Comparison of ENCODE assay signal across 37 cellular contexts in genomic region chr13:49322702-49323101, GRCh38.
"Had no signal": no experiment of that assay in that cellular context is flagged by ENCODE, and none has a peak within 500 bp of the region (broad histone marks: within the 10 kb centered on the region; RNA-seq: fewer than 3 reads in every experiment).

No MANE protein-coding gene starts in this region.

- H3K9me3 ChIP-seq: adrenal gland, body of pancreas, breast epithelium had no signal

- H3K27ac Mint-ChIP-seq: activated B cell treated with CpG ODN at 0.5 μM for 24 hours; activated CD4-positive, alpha-beta memory T cell treated with anti-CD3 and anti-CD28 coated beads for 36 hours; activated CD4-positive, alpha-beta T cell treated with anti-CD3 and anti-CD28 coated beads, Interleukin-2, amount 10 ng/mL, durations not matched to agents 24 days and 14 days; activated CD8-positive, alpha-beta T cell treated with anti-CD3 and anti-CD28 coated beads for 36 hours; activated naive CD4-positive, alpha-beta T cell treated with anti-CD3 and anti-CD28 coated beads for 36 hours; activated naive CD4-positive, alpha-beta T cell treated with anti-CD3 and anti-CD28 coated beads, Interleukin-2, amount 50 U/mL, for 72 hours; activated naive CD8-positive, alpha-beta T cell treated with anti-CD3 and anti-CD28 coated beads for 36 hours; activated T-cell treated with anti-CD3 and anti-CD28 coated beads, Interleukin-2, amount 50 U/mL, for 72 hours; activated T-helper 1 cell treated with anti-CD3 and anti-CD28 coated beads, Interleukin-12 subunit alpha, Interleukin-12 subunit beta, Interleukin-2, Interleukin-4 antibody, amounts not matched to agents 30 ng/mL and 10 ng/mL and 1 ng/mL, durations not matched to agents 14 hours and 24 hours and 36 hours; activated T-helper 17 cell treated with anti-CD3 and anti-CD28 coated beads, Interleukin-2, amount 50 U/mL, for 72 hours; T-helper 1 cell treated with Interleukin-12 subunit alpha and Interleukin-12 subunit beta and Interleukin-4 antibody, amounts not matched to agents 30 μg/mL and 1 μg/mL, for 36 hours; T-helper 2 cell treated with Interferon-gamma antibody and Interleukin-4, amounts not matched to agents 5 μg/mL and 100 μg/mL, for 36 hours had no signal

- H3K4me1 ChIP-seq: body of pancreas, breast epithelium had no signal

- ATAC-seq: activated CD8-positive, alpha-beta T cell treated with anti-CD3 and anti-CD28 coated beads for 36 hours; activated naive CD4-positive, alpha-beta T cell treated with anti-CD3 and anti-CD28 coated beads, Interleukin-2, amount 50 U/mL, for 72 hours; activated T-cell treated with anti-CD3 and anti-CD28 coated beads, Interleukin-2, amount 50 U/mL, for 4 hours; activated T-cell treated with anti-CD3 and anti-CD28 coated beads, Interleukin-2, amount 50 U/mL, for 72 hours; activated T-helper 17 cell treated with anti-CD3 and anti-CD28 coated beads, Interleukin-2, amount 50 U/mL, for 72 hours; body of pancreas had no signal

- DNase-seq: activated B cell treated with CpG ODN at 0.5 μM for 24 hours; activated CD4-positive, alpha-beta memory T cell treated with anti-CD3 and anti-CD28 coated beads for 36 hours; activated CD4-positive, alpha-beta T cell treated with anti-CD3 and anti-CD28 coated beads for 4 hours; activated CD4-positive, alpha-beta T cell treated with anti-CD3 and anti-CD28 coated beads, Interleukin-2, amount 10 ng/mL, durations not matched to agents 24 days and 14 days; activated CD4-positive, alpha-beta T cell treated with anti-CD3 and anti-CD28 coated beads, Interleukin-2, amount 50 U/mL, for 1 hour; activated CD4-positive, alpha-beta T cell treated with anti-CD3 and anti-CD28 coated beads, Interleukin-2, amount 50 U/mL, for 4 hours; activated CD4-positive, CD25-positive, alpha-beta regulatory T cell treated with anti-CD3 and anti-CD28 coated beads, Interleukin-2, amount 50 U/mL, for 72 hours; activated CD8-positive, alpha-beta memory T cell treated with anti-CD3 and anti-CD28 coated beads, Interleukin-2, amount 50 U/mL, for 4 hours; activated CD8-positive, alpha-beta T cell treated with anti-CD3 and anti-CD28 coated beads for 36 hours; activated effector memory CD4-positive, alpha-beta T cell treated with anti-CD3 and anti-CD28 coated beads, Interleukin-2, amount 50 U/mL, for 16 hours; activated gamma-delta T cell treated with Interleukin-2 at 50 U/mL for 16 hours; activated naive CD4-positive, alpha-beta T cell; activated naive CD4-positive, alpha-beta T cell treated with anti-CD3 and anti-CD28 coated beads for 36 hours; activated naive CD4-positive, alpha-beta T cell treated with anti-CD3 and anti-CD28 coated beads, Interleukin-2, amount 50 U/mL, for 16 hours; activated naive CD8-positive, alpha-beta T cell treated with anti-CD3 and anti-CD28 coated beads for 36 hours; activated T-cell treated with anti-CD3 and anti-CD28 coated beads for 4 hours; activated T-cell treated with anti-CD3 and anti-CD28 coated beads, Interleukin-2, amount 50 U/mL, for 1 hour; activated T-cell treated with anti-CD3 and anti-CD28 coated beads, Interleukin-2, amount 50 U/mL, for 4 hours; activated T-cell treated with anti-CD3 and anti-CD28 coated beads, Interleukin-2, amount 50 U/mL, for 72 hours; adrenal gland; amniotic stem cell; aorta; body of pancreas; brain microvascular endothelial cell; caudate nucleus; SW 1271; T-helper 1 cell; T-helper 2 cell; T-helper 9 cell had no signal

- H3K36me3 Mint-ChIP-seq: activated CD4-positive, alpha-beta memory T cell treated with anti-CD3 and anti-CD28 coated beads for 36 hours; activated naive CD4-positive, alpha-beta T cell treated with anti-CD3 and anti-CD28 coated beads, Interleukin-2, amount 50 U/mL, for 72 hours; activated naive CD8-positive, alpha-beta T cell treated with anti-CD3 and anti-CD28 coated beads for 36 hours had no signal

- H3K36me3 ChIP-seq: brain microvascular endothelial cell, breast epithelium had no signal

- H3K27ac ChIP-seq: adrenal gland, body of pancreas, brain microvascular endothelial cell, breast epithelium, VCaP had no signal

- H3K27me3 Mint-ChIP-seq: activated B cell treated with CpG ODN at 0.5 μM for 24 hours; activated CD4-positive, alpha-beta memory T cell treated with anti-CD3 and anti-CD28 coated beads for 36 hours; activated CD4-positive, alpha-beta T cell treated with anti-CD3 and anti-CD28 coated beads, Interleukin-2, amount 10 ng/mL, durations not matched to agents 24 days and 14 days; activated CD8-positive, alpha-beta T cell treated with anti-CD3 and anti-CD28 coated beads for 36 hours; activated naive CD8-positive, alpha-beta T cell treated with anti-CD3 and anti-CD28 coated beads for 36 hours; activated T-helper 17 cell treated with anti-CD3 and anti-CD28 coated beads, Interleukin-2, amount 50 U/mL, for 72 hours; central memory CD8-positive, alpha-beta T cell had no signal

- H3K27me3 ChIP-seq: adrenal gland, body of pancreas, brain microvascular endothelial cell, breast epithelium had no signal

- H3K4me3 ChIP-seq: adrenal gland, body of pancreas, breast epithelium had no signal

- H3K4me3 Mint-ChIP-seq: activated B cell treated with CpG ODN at 0.5 μM for 24 hours; activated CD4-positive, alpha-beta memory T cell treated with anti-CD3 and anti-CD28 coated beads for 36 hours; activated CD4-positive, alpha-beta T cell treated with anti-CD3 and anti-CD28 coated beads, Interleukin-2, amount 10 ng/mL, durations not matched to agents 24 days and 14 days; activated CD8-positive, alpha-beta T cell treated with anti-CD3 and anti-CD28 coated beads for 36 hours; activated naive CD4-positive, alpha-beta T cell treated with anti-CD3 and anti-CD28 coated beads for 36 hours; activated naive CD8-positive, alpha-beta T cell treated with anti-CD3 and anti-CD28 coated beads for 36 hours; activated T-cell treated with anti-CD3 and anti-CD28 coated beads, Interleukin-2, amount 50 U/mL, for 4 hours; activated T-cell treated with anti-CD3 and anti-CD28 coated beads, Interleukin-2, amount 50 U/mL, for 72 hours; activated T-helper 1 cell treated with anti-CD3 and anti-CD28 coated beads, Interleukin-12 subunit alpha, Interleukin-12 subunit beta, Interleukin-2, Interleukin-4 antibody, amounts not matched to agents 30 ng/mL and 10 ng/mL and 1 ng/mL, durations not matched to agents 14 hours and 24 hours and 36 hours; activated T-helper 17 cell treated with anti-CD3 and anti-CD28 coated beads, Interleukin-2, amount 50 U/mL, for 72 hours; central memory CD8-positive, alpha-beta T cell; T-helper 1 cell treated with Interleukin-12 subunit alpha and Interleukin-12 subunit beta and Interleukin-4 antibody, amounts not matched to agents 30 μg/mL and 1 μg/mL, for 36 hours; T-helper 2 cell treated with Interferon-gamma antibody and Interleukin-4, amounts not matched to agents 5 μg/mL and 100 μg/mL, for 36 hours had no signal

- H3K9me3 Mint-ChIP-seq: activated B cell treated with CpG ODN at 0.5 μM for 24 hours; activated CD4-positive, alpha-beta memory T cell treated with anti-CD3 and anti-CD28 coated beads for 36 hours; activated CD4-positive, alpha-beta T cell treated with anti-CD3 and anti-CD28 coated beads, Interleukin-2, amount 10 ng/mL, durations not matched to agents 24 days and 14 days; activated CD8-positive, alpha-beta T cell treated with anti-CD3 and anti-CD28 coated beads for 36 hours; activated naive CD4-positive, alpha-beta T cell treated with anti-CD3 and anti-CD28 coated beads for 36 hours; activated naive CD4-positive, alpha-beta T cell treated with anti-CD3 and anti-CD28 coated beads, Interleukin-2, amount 50 U/mL, for 72 hours; activated naive CD8-positive, alpha-beta T cell treated with anti-CD3 and anti-CD28 coated beads for 36 hours; activated T-cell treated with anti-CD3 and anti-CD28 coated beads, Interleukin-2, amount 50 U/mL, for 4 hours; activated T-cell treated with anti-CD3 and anti-CD28 coated beads, Interleukin-2, amount 50 U/mL, for 72 hours; activated T-helper 1 cell treated with anti-CD3 and anti-CD28 coated beads, Interleukin-12 subunit alpha, Interleukin-12 subunit beta, Interleukin-2, Interleukin-4 antibody, amounts not matched to agents 30 ng/mL and 10 ng/mL and 1 ng/mL, durations not matched to agents 14 hours and 24 hours and 36 hours; activated T-helper 17 cell treated with anti-CD3 and anti-CD28 coated beads, Interleukin-2, amount 50 U/mL, for 72 hours; central memory CD8-positive, alpha-beta T cell; T-helper 1 cell treated with Interleukin-12 subunit alpha and Interleukin-12 subunit beta and Interleukin-4 antibody, amounts not matched to agents 30 μg/mL and 1 μg/mL, for 36 hours; T-helper 2 cell treated with Interferon-gamma antibody and Interleukin-4, amounts not matched to agents 5 μg/mL and 100 μg/mL, for 36 hours had no signal
